1 cellular context compared by ENCODE assay signal in genomic region chr4:1315838-1316536, GRCh38.
TF ChIP-seq lines count a peak whose summit lies in the region.

No MANE protein-coding gene starts in this region.

TF ChIP-seq in IMR-90, 13 proteins besides CTCF, POLR2A, EP300 and RAD21:
- TF ChIP-seq MAZ (IDR thresholded peaks at IDR 0.05; ENCODE audit: borderline replicate concordance, low read depth, low read length) = no peak
